ENCODE assay signal across 3 cellular contexts in the genomic region with DNA sequence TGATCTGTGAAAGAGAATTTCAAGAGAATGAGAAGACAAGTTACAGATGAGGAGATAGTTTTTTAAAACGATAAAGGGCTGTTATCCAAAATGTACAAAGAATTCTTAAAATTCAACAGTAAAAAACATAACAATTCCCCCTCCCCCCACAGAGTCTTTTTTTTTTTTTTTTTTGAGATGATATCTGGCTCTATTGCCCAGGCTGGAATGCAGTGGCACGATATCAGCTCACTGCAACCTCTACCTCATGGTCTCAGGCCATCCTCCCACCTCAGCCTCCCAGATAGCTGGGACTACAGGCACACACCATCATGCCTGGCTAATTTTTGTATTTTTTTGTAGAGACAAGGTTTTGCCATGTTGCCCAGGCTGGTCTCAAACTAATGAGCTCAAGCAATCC. TPM values are rescaled to one million over a fixed set of nuclear protein-coding genes. Genes with fewer than 3 reads are reported as not detected.
"Had no signal": no experiment of that assay in that cellular context is flagged by ENCODE, and none has a peak within 500 bp of the region (broad histone marks: within the 10 kb centered on the region; RNA-seq: fewer than 3 reads in every experiment).

No MANE protein-coding gene starts in this region.

RNA-seq across cellular contexts. Expression of a gene that starts 21.7 kb away (rescaled TPM):
- total RNA-seq: OCI-LY7, PC-9, T-cell had no signal

RNA-seq across cellular contexts. Expression of a gene that starts 22.5 kb away (rescaled TPM):
- total RNA-seq: OCI-LY7 had no signal
